ENCODE assay signal across 1 cellular context in genomic region chr17:37609170-37610040, GRCh38.
A peak's percentile ranks its signal among the peaks of the same experiment; 100 is the strongest.
TF ChIP-seq lines count a peak whose summit lies in the region.

Gene SYNRG (minus strand): TSS chr17:37609418. CDS start chr17:37609355, 63 bp downstream.

TF ChIP-seq in HepG2, 621 proteins besides CTCF, POLR2A, EP300 and RAD21 (continued from another document):
- peak; percentile 80; the same call in 1 of the 2 replicates for TF ChIP-seq ZNF704 (CRISPR knock-in tag; IDR thresholded peaks at IDR 0.05; ENCODE audit: borderline replicate concordance)
- no peak for TF ChIP-seq SOX6 (IDR thresholded peaks at IDR 0.05)
- peak; percentile 51; the same call in 1 of the 2 replicates for TF ChIP-seq SOX6 (CRISPR knock-in tag; IDR thresholded peaks at IDR 0.05)
- no peak; the same call in 1 of the 2 replicates for TF ChIP-seq MXD1 (CRISPR knock-in tag; IDR thresholded peaks at IDR 0.05)
- TF ChIP-seq GMEB1 (CRISPR knock-in tag; IDR thresholded peaks at IDR 0.05; ENCODE audit: borderline replicate concordance) = peak; percentile 83
- no peak for TF ChIP-seq ATF5 (CRISPR knock-in tag; IDR thresholded peaks at IDR 0.05; ENCODE audit: low read depth)
- peak; percentile 88 for TF ChIP-seq TFE3 (CRISPR knock-in tag; IDR thresholded peaks at IDR 0.05)
- TF ChIP-seq SNAPC5 (CRISPR knock-in tag; IDR thresholded peaks at IDR 0.05; ENCODE audit: borderline replicate concordance) = no peak; the same call in 1 of the 2 replicates
- TF ChIP-seq HDAC1 (CRISPR knock-in tag; IDR thresholded peaks at IDR 0.05) = peak; percentile 89
- peak; percentile 79; the same call in 1 of the 2 replicates for TF ChIP-seq MEIS1 (CRISPR knock-in tag; IDR thresholded peaks at IDR 0.05; ENCODE audit: borderline replicate concordance)
- peak; percentile 71; the same call in 1 of the 2 replicates for TF ChIP-seq ZNF232 (CRISPR knock-in tag; IDR thresholded peaks at IDR 0.05; ENCODE audit: borderline replicate concordance)
- peak; percentile 91; the same call in 1 of the 2 replicates for TF ChIP-seq ZNF558 (CRISPR knock-in tag; IDR thresholded peaks at IDR 0.05; ENCODE audit: borderline replicate concordance)
- peak; percentile 91 for TF ChIP-seq BRF2 (CRISPR knock-in tag; IDR thresholded peaks at IDR 0.05)
- no peak for TF ChIP-seq KDM4B (CRISPR knock-in tag; IDR thresholded peaks at IDR 0.05)
- 0 out of 2 replicates have a peak, but pooled peaks have one; percentile 49 for TF ChIP-seq ZNF749 (CRISPR knock-in tag; IDR thresholded peaks at IDR 0.05; ENCODE audit: borderline replicate concordance)
- TF ChIP-seq ZMAT3 (CRISPR knock-in tag; conservative IDR thresholded peaks at IDR 0.05) = no peak; the same call in 1 of the 2 replicates
- TF ChIP-seq ZEB1 (IDR thresholded peaks at IDR 0.05; ENCODE audit: insufficient replicate concordance, low read depth) = peak; percentile 18
- peak; percentile 43; the same call in 1 of the 2 replicates for TF ChIP-seq CBX5 (CRISPR knock-in tag; IDR thresholded peaks at IDR 0.05; ENCODE audit: borderline replicate concordance)
- peak; percentile 56 for TF ChIP-seq ZNF883 (CRISPR knock-in tag; IDR thresholded peaks at IDR 0.05; ENCODE audit: not compliant biosample characterization)
- no peak for TF ChIP-seq ZNF562 (CRISPR knock-in tag; IDR thresholded peaks at IDR 0.05; ENCODE audit: borderline replicate concordance)
- TF ChIP-seq DBP (CRISPR knock-in tag; IDR thresholded peaks at IDR 0.05; ENCODE audit: not compliant biosample characterization) = peak; percentile 14
- peak; percentile 48; the same call in 1 of the 2 replicates for TF ChIP-seq ZBTB34 (CRISPR knock-in tag; IDR thresholded peaks at IDR 0.05)
